In the genomic region with DNA sequence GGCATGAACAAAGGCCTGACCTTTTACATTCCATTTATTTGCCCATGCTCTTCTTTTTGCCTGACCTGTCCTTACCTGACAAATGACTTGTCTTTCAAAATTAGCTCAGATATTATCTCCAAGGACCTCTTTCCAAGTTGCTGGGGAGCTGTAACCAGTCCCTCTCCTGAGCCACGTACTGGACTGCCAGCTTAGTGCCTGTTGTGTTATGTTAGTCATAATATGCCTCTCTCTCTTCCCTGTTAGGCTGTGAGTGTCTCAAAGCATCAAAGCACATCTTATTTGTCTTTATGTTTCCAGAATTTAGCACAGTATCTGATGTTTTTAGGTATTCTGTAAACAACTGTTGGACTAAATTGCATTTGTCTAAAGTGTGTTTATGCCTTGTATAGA, we compare ENCODE assay signal across 19 cellular contexts. TPM values are rescaled to one million over a fixed set of nuclear protein-coding genes. Genes with fewer than 3 reads are reported as not detected.
DNase-seq lines count a peak whose midpoint lies in the region; ATAC-seq, FAIRE-seq and TF ChIP-seq lines count a peak whose summit lies in the region.
"Had no signal": no experiment of that assay in that cellular context is flagged by ENCODE, and none has a peak within 500 bp of the region (broad histone marks: within the 10 kb centered on the region; RNA-seq: fewer than 3 reads in every experiment).

No MANE protein-coding gene starts in this region.

- TF ChIP-seq CTCF in IMR-90 (conservative IDR thresholded peaks at IDR 0.05; ENCODE audit: low read depth, low read length) (no peak), K562 (IDR thresholded peaks at IDR 0.05 in 2 of 3, conservative IDR thresholded peaks at IDR 0.05 in 1 of 3; ENCODE audit: insufficient read depth in 2 of 3, low read depth in 1 of 3, low read length in 3 of 3) (no peak)

- H3K9me3 ChIP-seq in IMR-90 (ENCODE audit: control insufficient read depth, insufficient read depth, low read length) (no peaks in the 10 kb centered on the region), K562 (replicated peaks; ENCODE audit: control insufficient read depth, insufficient read depth, low read depth, low read length) (no peaks in the 10 kb centered on the region), mesodermal cell (ENCODE audit: control insufficient read depth, low read length) (no peaks in the 10 kb centered on the region)
- H3K9me3 ChIP-seq: testis had no signal

- no peak for TF ChIP-seq EP300 in K562 (IDR thresholded peaks at IDR 0.05; ENCODE audit: low read length)

- no CpG with 5 or more reads among the region's 1 CpG for WGBS in IMR-90 (ENCODE audit: extremely low coverage in 2 of 2, insufficient read length in 1 of 2), 2 experiments
- WGBS in K562 (ENCODE audit: insufficient coverage, low coverage, missing lambda C conversion rate): 24% methylated on average over 1 of the region's 1 CpG
- WGBS in mesodermal cell (ENCODE audit: insufficient coverage in 2 of 2), 2 experiments: no CpG with 5 or more reads among the region's 1 CpG

- H3K27me3 Mint-ChIP-seq in T-cell: no peaks in the 10 kb centered on the region
- H3K27me3 Mint-ChIP-seq: natural killer cell treated with Interleukin-12 subunit alpha and Interleukin-12 subunit beta and Interleukin-15 and Interleukin-18, amount 100 ng/mL, for 72 hours had no signal

- intact Hi-C loops in IMR-90 (cut with micrococcal nuclease) (no loop called here), K562 (cut with micrococcal nuclease) (no loop called here)

- no peaks in the 10 kb centered on the region for H3K79me2 ChIP-seq in K562 (ENCODE audit: control insufficient read depth, insufficient read depth, low read length)
- H3K79me2 ChIP-seq: hepatocyte had no signal

- H3K9ac ChIP-seq in IMR-90 (ENCODE audit: low read depth, low read length) (no peak overlapping the region), K562 (ENCODE audit: insufficient read depth in 1 of 2, low read depth in 2 of 2, low read length in 2 of 2) (no peak overlapping the region; a peak in 1 of 4 replicates)

- no peaks in the 10 kb centered on the region for H3K27me3 ChIP-seq in IMR-90 (ENCODE audit: control insufficient read depth, insufficient read depth, low read length)
- H3K27me3 ChIP-seq in K562 (ENCODE audit: control insufficient read depth in 2 of 2, insufficient read depth in 2 of 2, low read length in 2 of 2): no peaks in the 10 kb centered on the region
- H3K27me3 ChIP-seq: hepatocyte, testis had no signal

- H4K8ac ChIP-seq in IMR-90 (ENCODE audit: low read depth in 2 of 2, low read length in 2 of 2): peak overlapping the region; percentile 38 to 88; a peak in 3 of 4 replicates

- BruUV-seq in IMR-90 (replicated peaks; lab: Mats Ljungman, UMichigan) (no TSS peak), K562 (replicated peaks; lab: Mats Ljungman, UMichigan) (no TSS peak)

- H3K9me3 Mint-ChIP-seq in T-cell: no peaks in the 10 kb centered on the region
- H3K9me3 Mint-ChIP-seq: endodermal cell; natural killer cell treated with Interleukin-12 subunit alpha and Interleukin-12 subunit beta and Interleukin-15 and Interleukin-18, amount 100 ng/mL, for 72 hours had no signal

- H3K27ac ChIP-seq in IMR-90 (ENCODE audit: insufficient read depth, low read length) (peak overlapping the region; percentile 39), K562 (ENCODE audit: extremely low read depth, low read depth, low read length) (peak overlapping the region; percentile 42; the same call in 1 of the 3 replicates), mesodermal cell (ENCODE audit: low read depth, low read length, severe bottlenecking) (peak overlapping the region; percentile 71)
- H3K27ac ChIP-seq: hepatocyte, RWPE1 had no signal

- POLR2A ChIA-PET in IMR-90 (lab: Charles Lee; ENCODE audit: unreplicated experiment): no interaction called here
- POLR2A ChIA-PET in K562 (lab: Yijun Ruan, JAX): interaction anchor here (0.7 to 2.2 kb wide), 6 partner anchors 11 to 139 kb away, joined by 3 to 12 read pairs (median 4); no protein-coding TSS in a partner anchor
- POLR2A ChIA-PET in T-cell (lab: Charles Lee): no interaction called here

- H3K18ac ChIP-seq in IMR-90 (ENCODE audit: low read depth, low read length): peak overlapping the region; percentile 44; the same call in 1 of the 2 replicates

- peak overlapping the region; percentile 92 for H2BK20ac ChIP-seq in IMR-90 (ENCODE audit: low read depth, low read length)

- H3K9me1 ChIP-seq in IMR-90 (ENCODE audit: insufficient read depth, low read length) (peaks cover 15% of the 10 kb centered on the region), K562 (ENCODE audit: control insufficient read depth, insufficient read depth, low read length) (peaks cover 3% of the 10 kb centered on the region)

- peak overlapping the region; percentile 94 for H3K14ac ChIP-seq in IMR-90 (replicated peaks; ENCODE audit: low read depth, low read length)

- H4K91ac ChIP-seq in IMR-90 (ENCODE audit: insufficient read depth, low read depth, low read length): peak overlapping the region; percentile 86

- H2AFZ ChIP-seq in IMR-90 (replicated peaks; ENCODE audit: low read length, poor library complexity): peak overlapping the region; percentile 19
- no peak overlapping the region for H2AFZ ChIP-seq in K562 (ENCODE audit: low read depth, low read length)
- H2AFZ ChIP-seq: hepatocyte had no signal

- TF ChIP-seq POLR2A in IMR-90 (IDR thresholded peaks at IDR 0.05; ENCODE audit: low read depth, low read length) (no peak), K562 (conservative IDR thresholded peaks at IDR 0.05) (no peak)

- H2BK120ac ChIP-seq in IMR-90 (ENCODE audit: low read depth, low read length): peak overlapping the region; percentile 87

- peaks cover 2 to 40% of the 10 kb centered on the region in 2 experiments; a peak in 3 of 4 replicates for H3K79me1 ChIP-seq in IMR-90 (ENCODE audit: low read depth in 1 of 2, low read length in 2 of 2)

- no peak overlapping the region for H2AK9ac ChIP-seq in IMR-90 (replicated peaks; ENCODE audit: low read depth, low read length, poor library complexity)

- in situ Hi-C loops in IMR-90 (cut with MboI; ENCODE audit: low sequenced_read_pairs) (no loop called here), K562 (cut with MboI) (no loop called here), G401 (cut with HindIII; ENCODE audit: low sequenced_read_pairs) (no loop called here)

- no peak overlapping the region for H3K4me3 Mint-ChIP-seq in T-cell
- H3K4me3 Mint-ChIP-seq: endodermal cell; natural killer cell treated with Interleukin-12 subunit alpha and Interleukin-12 subunit beta and Interleukin-15 and Interleukin-18, amount 100 ng/mL, for 72 hours had no signal

- H3K27ac Mint-ChIP-seq in T-cell: no peak overlapping the region
- H3K27ac Mint-ChIP-seq: endodermal cell had no signal

- peak overlapping the region; percentile 35; the same call in 1 of the 2 replicates for H4K5ac ChIP-seq in IMR-90 (ENCODE audit: low read depth, low read length)

- H3K4me3 ChIP-seq in IMR-90 (ENCODE audit: insufficient read depth, low read depth, low read length): no peak overlapping the region
- H3K4me3 ChIP-seq in K562: no peak overlapping the region
- no peak overlapping the region for H3K4me3 ChIP-seq in mesodermal cell (ENCODE audit: extremely low read depth, insufficient read depth, low read length, poor library complexity, severe bottlenecking)
- H3K4me3 ChIP-seq: hepatocyte, testis had no signal

- peak overlapping the region; percentile 86 for H2AK5ac ChIP-seq in IMR-90 (ENCODE audit: low read depth, low read length)

- CTCF ChIA-PET in IMR-90 (lab: Yijun Ruan, JAX) (no interaction called here), K562 (lab: Yijun Ruan, JAX; ENCODE audit: low intra/inter-chr PET ratio) (no interaction called here), T-cell (lab: Charles Lee) (no interaction called here)

- H3K4me2 ChIP-seq in IMR-90 (ENCODE audit: low read depth, low read length): no peak overlapping the region
- peak overlapping the region; percentile 29 for H3K4me2 ChIP-seq in K562 (ENCODE audit: insufficient read depth, low read length)
- H3K4me2 ChIP-seq: hepatocyte had no signal

- H2BK5ac ChIP-seq in IMR-90 (ENCODE audit: low read depth, low read length, poor library complexity, severe bottlenecking): peak overlapping the region; percentile 61

- no peak for FAIRE-seq in K562 (lab: Jason Lieb, UNC)

- H3K36me3 Mint-ChIP-seq in T-cell: peaks cover 53% of the 10 kb centered on the region

- peaks cover 10% of the 10 kb centered on the region for H3K36me3 ChIP-seq in IMR-90 (ENCODE audit: control insufficient read depth, insufficient read depth, low read length)
- H3K36me3 ChIP-seq in K562 (ENCODE audit: control insufficient read depth, insufficient read depth, low read length): peaks cover 30% of the 10 kb centered on the region; the same call in 2 of the 3 replicates
- H3K36me3 ChIP-seq in mesodermal cell (ENCODE audit: control insufficient read depth, insufficient read depth, low read length): peaks cover 4% of the 10 kb centered on the region

- ATAC-seq in IMR-90 (ENCODE audit: low read depth) (0 out of 2 replicates have a peak, but pooled peaks have one; percentile 24), K562 (peak; percentile 11; the same call in 1 of the 3 replicates), T-cell (replicated peaks in 1 of 4) (no peak), GM21723 (IDR thresholded peaks at IDR 0.05; ENCODE audit: unreplicated experiment) (no peak)

- H3K4ac ChIP-seq in IMR-90 (ENCODE audit: low read depth, low read length): peak overlapping the region; percentile 82

- DNase-seq in DMS79 treated with DMSO at 0.1 percent for 48 hours (lab: John Stamatoyannopoulos, UW) (peak; percentile 49), IMR-90 (no peak), K562 (ENCODE audit: extremely low read depth in 1 of 4, low spot score in 3 of 4) (no peak), T-cell (no peak), G401 (ENCODE audit: low spot score) (no peak)
- DNase-seq: activated CD4-positive, alpha-beta T cell treated with anti-CD3 and anti-CD28 coated beads, Interleukin-2, amount 50 U/mL, for 48 hours; central memory CD4-positive, alpha-beta T cell; DMS 273 treated with DMSO at 0.1 percent for 48 hours; endodermal cell; NK-92 treated with Interleukin-12 subunit alpha and Interleukin-12 subunit beta, amount 100 ng/mL, for 24 hours; stimulated activated CD8-positive, alpha-beta memory T cell treated with anti-CD3 and anti-CD28 coated beads, Interleukin-4, amount 100 ng/mL, for 48 hours; T-helper 1 cell; testis had no signal

- H2BK15ac ChIP-seq in IMR-90 (ENCODE audit: low read depth, low read length): peak overlapping the region; percentile 93

- TF ChIP-seq RAD21 in IMR-90 (IDR thresholded peaks at IDR 0.05; ENCODE audit: low read length): no peak
- TF ChIP-seq RAD21 in K562 (CRISPR knock-in tag; conservative IDR thresholded peaks at IDR 0.05 in 1 of 2, IDR thresholded peaks at IDR 0.05 in 1 of 2): no peak

- H3K4me1 ChIP-seq in IMR-90 (ENCODE audit: control insufficient read depth, insufficient read depth, low read length): peaks cover 17% of the 10 kb centered on the region
- H3K4me1 ChIP-seq in K562 (replicated peaks in 1 of 2; ENCODE audit: control insufficient read depth in 2 of 2, insufficient read depth in 2 of 2, low read length in 2 of 2): peaks cover 10 to 32% of the 10 kb centered on the region in 2 experiments
- peaks cover 34% of the 10 kb centered on the region for H3K4me1 ChIP-seq in mesodermal cell (ENCODE audit: control insufficient read depth, insufficient read depth, low read length, poor library complexity, severe bottlenecking)

- peak overlapping the region; percentile 86; the same call in 1 of the 2 replicates for H3K23ac ChIP-seq in IMR-90 (ENCODE audit: low read depth, low read length)

- H3K56ac ChIP-seq in IMR-90 (ENCODE audit: extremely low read depth, insufficient read depth, low read length): no peak overlapping the region

- H3K4me1 Mint-ChIP-seq in T-cell: peaks cover 0 to 1% (median 0%) of the 10 kb centered on the region in 3 donors

- dilution Hi-C loops in IMR-90 (cut with HindIII; ENCODE audit: low sequenced_read_pairs, unreplicated experiment): no loop called here

- H4K20me1 ChIP-seq in IMR-90 (ENCODE audit: insufficient read depth, low read length) (no peaks in the 10 kb centered on the region), K562 (replicated peaks; ENCODE audit: control insufficient read depth, insufficient read depth, low read length) (no peaks in the 10 kb centered on the region)

RNA-seq across cellular contexts. Expression of gene PODN, which starts 13.7 kb away (rescaled TPM):
- 0.54 and 0.56 TPM in 2 replicates for total RNA-seq in IMR-90 (2012; rRNA removed)
- 5.4 and 6.2 TPM in 2 replicates for polyA plus RNA-seq in IMR-90 (2012; rRNA removed)
- polyA plus RNA-seq in IMR-90 (2012; cell fraction: cytosol; rRNA removed): 4.1 and 10.2 TPM in 2 replicates
- 28.0 and 31.3 TPM in 2 replicates for polyA plus RNA-seq in IMR-90 (2012; cell fraction: nucleus; rRNA removed; ENCODE audit: low replicate concordance)
- total RNA-seq in K562 (2011; cell fraction: chromatin; rRNA removed; ENCODE audit: low replicate concordance): not detected in 2 replicates
- total RNA-seq in K562 (2011; cell fraction: nucleolus; rRNA removed): not detected in 2 replicates
- not detected in 2 replicates for total RNA-seq in K562 (2011; cell fraction: nucleoplasm; rRNA removed)
- total RNA-seq in K562 (2014; rRNA removed): not detected in 2 replicates
- not detected in 2 replicates for total RNA-seq in K562 (2014; rRNA removed; fragmentation: Illumina TruSeq; extraction: Trizol)
- not detected in 2 replicates for total RNA-seq in K562 (2015; rRNA removed; fragmentation: Illumina TruSeq; extraction: Trizol)
- total RNA-seq in K562 (2021): 0.09 TPM in 1 of 2 replicates, not detected in the other
- polyA plus RNA-seq in K562 (2011; rRNA removed): not detected in 2 replicates
- polyA plus RNA-seq in K562 (2011; cell fraction: cytosol; rRNA removed): not detected in 2 replicates
- polyA plus RNA-seq in K562 (2011; cell fraction: nucleus; rRNA removed): not detected in 2 replicates
- not detected in 2 replicates for polyA plus RNA-seq in K562 (2012)
- not detected in 2 replicates for polyA plus RNA-seq in K562 (2014; fragmentation: Illumina TruSeq; extraction: Trizol)
- polyA plus RNA-seq in K562 (2014; fragmentation: Nextera tagmentation; extraction: Ambion mirVana): not detected
- polyA plus RNA-seq in K562 (2014; rRNA removed): not detected in 2 replicates
- polyA minus RNA-seq in K562 (2011; rRNA and poly(A)+ RNA removed): not detected in 2 replicates
- not detected in 2 replicates for polyA minus RNA-seq in K562 (2011; cell fraction: cytosol; rRNA and poly(A)+ RNA removed)
- not detected in 2 replicates for polyA minus RNA-seq in K562 (2011; cell fraction: nucleus; rRNA and poly(A)+ RNA removed)
- polyA plus RNA-seq in mesodermal cell (2013, experiment 1 of 2): 0.70 TPM
- 0.76 TPM for polyA plus RNA-seq in mesodermal cell (2013, experiment 2 of 2)
- total RNA-seq in T-cell: under 1 TPM in 4 of 5 donors, not detected in 1; 0.22 to 0.68 (median 0.46) TPM
- not detected in 2 replicates for total RNA-seq in G401 (2014; rRNA removed; shearing (Covaris generic))
- total RNA-seq: mammary epithelial cell; natural killer cell treated with Interleukin-12 subunit alpha and Interleukin-12 subunit beta and Interleukin-15 and Interleukin-18, amount 100 ng/mL, for 72 hours had no signal
- polyA plus RNA-seq: mammary epithelial cell had no signal

Comparison
In these comparisons a context has a peak if more than half of its experiments do, and no peak if none do; other contexts are left out.
1. ATAC-seq: peak in IMR-90 (single experiment) and K562 (single experiment); none in T-cell (0 of 4) and GM21723 (single experiment).
2. Peak in every context shown above with its lines, with median percentiles within 50 percentile points of each other: H3K27ac ChIP-seq.